29 cellular contexts compared by ENCODE assay signal in genomic region chr1:160197231-160197630, GRCh38. TPM values are rescaled to one million over a fixed set of nuclear protein-coding genes. Genes with fewer than 3 reads are reported as not detected.
DNase-seq lines count a peak whose midpoint lies in the region; ATAC-seq and TF ChIP-seq lines count a peak whose summit lies in the region.
"Had no signal": no experiment of that assay in that cellular context is flagged by ENCODE, and none has a peak within 500 bp of the region (broad histone marks: within the 10 kb centered on the region; RNA-seq: fewer than 3 reads in every experiment).

No MANE protein-coding gene starts in this region.

- DNase-seq in left ventricle myocardium inferior (peak; percentile 49), Right ventricle myocardium inferior (ENCODE audit: missing footprints) (no peak), NCI-H1694 treated with DMSO at 0.1 percent for 48 hours (lab: John Stamatoyannopoulos, UW) (peak; percentile 28), neural progenitor cell (ENCODE audit: low spot score) (no peak), SJCRH30 (no peak), aorta (no peak), BE2C (no peak)
- DNase-seq: AML-193; Caco-2; CD8-positive, alpha-beta T cell; DMS79 treated with DMSO at 0.1 percent for 48 hours; GF-D8; GOT3; HFFc6; Karpas-422; NCI-H1105; NCI-H146; NCI-H2029 treated with DMSO at 0.1 percent for 48 hours; NCI-H345; NCI-H510A treated with DMSO at 0.1 percent for 48 hours; RPMI8226; SHP77 treated with DMSO at 0.1 percent for 48 hours; SW 1271 had no signal

- H3K4me3 ChIP-seq in left ventricle myocardium inferior (no peak overlapping the region), neural progenitor cell (no peak overlapping the region), SJCRH30 (no peak overlapping the region), aorta (ENCODE audit: low read length in 2 of 2) (no peak overlapping the region), BE2C (ENCODE audit: low read depth, low read length) (no peak overlapping the region)
- H3K4me3 ChIP-seq: A549, HAP-1, SK-N-MC had no signal

- H3K79me2 ChIP-seq in neural progenitor cell (ENCODE audit: low read depth), result no peaks in the 10 kb centered on the region

- H3K27ac ChIP-seq in left ventricle myocardium inferior (replicated peaks) (no peak overlapping the region), neural progenitor cell (no peak overlapping the region), SJCRH30 (no peak overlapping the region), aorta (ENCODE audit: low read depth in 1 of 2, low read length in 2 of 2) (no peak overlapping the region)
- H3K27ac ChIP-seq: A549, C4-2B, SK-N-MC had no signal

- ATAC-seq in Right ventricle myocardium inferior (no peak), aorta (ENCODE audit: low FRiP score) (no peak)
- ATAC-seq: A549; CD8-positive, alpha-beta T cell; HepG2 had no signal

- H3K4me1 ChIP-seq in left ventricle myocardium inferior (peaks cover 18% of the 10 kb centered on the region), neural progenitor cell (peaks cover 4% of the 10 kb centered on the region), SJCRH30 (0 out of 2 replicates have a peak, but pooled peaks cover 2% of the 10 kb centered on the region), aorta (ENCODE audit: control insufficient read depth in 1 of 2, insufficient read depth in 2 of 2, low read length in 2 of 2) (no peaks in the 10 kb centered on the region), BE2C (peaks cover 3% of the 10 kb centered on the region; the same call in 1 of the 2 replicates)

- no peaks in the 10 kb centered on the region for H3K9me3 ChIP-seq in left ventricle myocardium inferior (replicated peaks)
- no peaks in the 10 kb centered on the region for H3K9me3 ChIP-seq in neural progenitor cell (ENCODE audit: low read depth)
- H3K9me3 ChIP-seq in SJCRH30 (replicated peaks), result no peaks in the 10 kb centered on the region
- no peaks in the 10 kb centered on the region for H3K9me3 ChIP-seq in aorta (ENCODE audit: control insufficient read depth, low read length)
- H3K9me3 ChIP-seq in BE2C, result no peaks in the 10 kb centered on the region
- H3K9me3 ChIP-seq: A549, Caco-2, HAP-1 had no signal

- intact Hi-C loops in left ventricle myocardium inferior (cut with micrococcal nuclease) (loop anchor here (10.0 kb wide), 1 partner anchor 58 kb away; no protein-coding TSS in a partner anchor), Right ventricle myocardium inferior (cut with DNase I) (no loop called here), aorta (cut with DNase I) (no loop called here)

- peak overlapping the region; percentile 12 for H3K27ac Mint-ChIP-seq in neural progenitor cell
- H3K27ac Mint-ChIP-seq: CD8-positive, alpha-beta T cell; HFFc6 had no signal

- H3K36me3 ChIP-seq in left ventricle myocardium inferior, result no peaks in the 10 kb centered on the region
- H3K36me3 ChIP-seq in neural progenitor cell, result no peaks in the 10 kb centered on the region
- H3K36me3 ChIP-seq in SJCRH30, result no peaks in the 10 kb centered on the region
- H3K36me3 ChIP-seq in aorta (ENCODE audit: control insufficient read depth in 1 of 2, insufficient read depth in 2 of 2, low read length in 1 of 2), result no peaks in the 10 kb centered on the region
- H3K36me3 ChIP-seq in BE2C, result no peaks in the 10 kb centered on the region
- H3K36me3 ChIP-seq: HAP-1 had no signal

- H3K4me2 ChIP-seq in neural progenitor cell, result no peak overlapping the region
- H3K4me2 ChIP-seq: A549 had no signal

- TF ChIP-seq CTCF in left ventricle myocardium inferior (IDR thresholded peaks at IDR 0.05; ENCODE audit: borderline replicate concordance), result no peak
- TF ChIP-seq CTCF in neural progenitor cell (IDR thresholded peaks at IDR 0.05), result no peak
- no peak for TF ChIP-seq CTCF in BE2C (IDR thresholded peaks at IDR 0.05; ENCODE audit: low read depth, low read length)

- no peaks in the 10 kb centered on the region for H3K9me3 Mint-ChIP-seq in neural progenitor cell
- H3K9me3 Mint-ChIP-seq: CD8-positive, alpha-beta T cell; HFFc6 had no signal

- H3K27me3 ChIP-seq in left ventricle myocardium inferior (ENCODE audit: low read depth) (no peaks in the 10 kb centered on the region), neural progenitor cell (no peaks in the 10 kb centered on the region), SJCRH30 (no peaks in the 10 kb centered on the region), aorta (ENCODE audit: control insufficient read depth in 1 of 2, insufficient read depth in 2 of 2, low read length in 1 of 2) (no peaks in the 10 kb centered on the region), BE2C (no peaks in the 10 kb centered on the region)

- no peak overlapping the region for H3K4me3 Mint-ChIP-seq in neural progenitor cell
- H3K4me3 Mint-ChIP-seq: CD8-positive, alpha-beta T cell; HFFc6 had no signal

- 64 to 77% methylated on average over 4 of the region's 4 CpGs for WGBS in aorta, 2 donors

- no peaks in the 10 kb centered on the region for H3K36me3 Mint-ChIP-seq in neural progenitor cell
- H3K36me3 Mint-ChIP-seq: CD8-positive, alpha-beta T cell had no signal

- H4K20me1 ChIP-seq in neural progenitor cell (ENCODE audit: low read depth), result no peaks in the 10 kb centered on the region

- no peak overlapping the region for H2AFZ ChIP-seq in neural progenitor cell (replicated peaks)

- no peak overlapping the region for H3K9ac ChIP-seq in neural progenitor cell

- H3F3A ChIP-seq in neural progenitor cell (ENCODE audit: low read depth), result no peaks in the 10 kb centered on the region

- H3K27me3 Mint-ChIP-seq in neural progenitor cell (ENCODE audit: insufficient read depth, low read depth), result peaks cover under 1% of the 10 kb centered on the region

- H3K4me1 Mint-ChIP-seq in neural progenitor cell, result peaks cover 2% of the 10 kb centered on the region

RNA-seq across cellular contexts. Expression of gene CASQ1, which starts 6.9 kb away (rescaled TPM):
- total RNA-seq in left ventricle myocardium inferior (39.2 TPM), Right ventricle myocardium inferior (27.0 TPM), neural progenitor cell (ENCODE audit: low replicate concordance) (0.50 TPM in 1 of 2 replicates, not detected in the other), aorta (1 to 10 TPM; 1.6 to 4.4 TPM)
- total RNA-seq in SJCRH30 (2014; rRNA removed; shearing (Covaris generic)), result 0.15 and 0.49 TPM in 2 replicates
- 10 to 100 TPM in 1 of 2 donors, 1 to 10 TPM in 1; 3.5 to 15.2 TPM for polyA plus RNA-seq in aorta
- not detected for polyA plus RNA-seq in BE2C (2012; ENCODE audit: insufficient read depth, insufficient read length, low read depth)
- total RNA-seq: Caco-2; CD8-positive, alpha-beta T cell; HT1080 had no signal

RNA-seq across cellular contexts. Expression of gene PEA15, which starts 8.0 kb away (rescaled TPM):
- total RNA-seq in left ventricle myocardium inferior, result 280 TPM
- 283 TPM for total RNA-seq in Right ventricle myocardium inferior
- total RNA-seq in neural progenitor cell (ENCODE audit: low replicate concordance), result 39.1 and 63.5 TPM in 2 replicates
- total RNA-seq in SJCRH30 (2014; rRNA removed; shearing (Covaris generic)), result 92.7 and 97.9 TPM in 2 replicates
- 100 to 1,000 TPM; 258 to 313 TPM for total RNA-seq in aorta
- 100 to 1,000 TPM; 296 to 350 TPM for polyA plus RNA-seq in aorta
- 114 TPM for polyA plus RNA-seq in BE2C (2012; ENCODE audit: insufficient read depth, insufficient read length, low read depth)

RNA-seq across cellular contexts. Expression of gene ATP1A4, which starts 45.8 kb away (rescaled TPM):
- total RNA-seq in left ventricle myocardium inferior, result 0.11 TPM
- not detected for total RNA-seq in Right ventricle myocardium inferior
- total RNA-seq in neural progenitor cell (ENCODE audit: low replicate concordance), result 0.17 and 0.62 TPM in 2 replicates
- not detected in 2 replicates for total RNA-seq in SJCRH30 (2014; rRNA removed; shearing (Covaris generic))
- under 1 TPM in 1 of 2 donors, not detected in 1; 0.19 TPM for total RNA-seq in aorta
- polyA plus RNA-seq in aorta, result under 1 TPM in 1 of 2 donors, not detected in 1; 0.36 TPM
- 0.20 TPM for polyA plus RNA-seq in BE2C (2012; ENCODE audit: insufficient read depth, insufficient read length, low read depth)
- total RNA-seq: Caco-2; CD8-positive, alpha-beta T cell; HepG2; HFFc6; HT1080 had no signal
- polyA plus RNA-seq: A549, HepG2 had no signal

Comparison
In these comparisons a context has a peak if more than half of its experiments do, and no peak if none do; other contexts are left out.
1. DNase-seq: peak in left ventricle myocardium inferior (single experiment) and NCI-H1694 treated with DMSO at 0.1 percent for 48 hours (single experiment); none in Right ventricle myocardium inferior (single experiment), neural progenitor cell (single experiment), SJCRH30 (0 of 2), aorta (0 of 2) and BE2C (single experiment).